ENCODE assay signal across 1 cellular context in genomic region chr10:95785942-95786669, GRCh38.
TF ChIP-seq lines count a peak whose summit lies in the region.

No MANE protein-coding gene starts in this region.

TF ChIP-seq in GM12878, 131 proteins besides CTCF, POLR2A, EP300 and RAD21 (continues in another document):
- no peak for TF ChIP-seq HCFC1 (IDR thresholded peaks at IDR 0.05; ENCODE audit: low read length)
- no peak for TF ChIP-seq TAF1 (IDR thresholded peaks at IDR 0.05; ENCODE audit: borderline replicate concordance, low read depth, low read length)
- 0 out of 2 replicates have a peak, but pooled peaks have one; percentile 5 for TF ChIP-seq YY1 (IDR thresholded peaks at IDR 0.05; ENCODE audit: low read depth, low read length)
- TF ChIP-seq TBL1XR1 (IDR thresholded peaks at IDR 0.05; ENCODE audit: low read depth, low read length) = 0 out of 2 replicates have a peak, but pooled peaks have one; percentile 25
- TF ChIP-seq, protein P1, sequence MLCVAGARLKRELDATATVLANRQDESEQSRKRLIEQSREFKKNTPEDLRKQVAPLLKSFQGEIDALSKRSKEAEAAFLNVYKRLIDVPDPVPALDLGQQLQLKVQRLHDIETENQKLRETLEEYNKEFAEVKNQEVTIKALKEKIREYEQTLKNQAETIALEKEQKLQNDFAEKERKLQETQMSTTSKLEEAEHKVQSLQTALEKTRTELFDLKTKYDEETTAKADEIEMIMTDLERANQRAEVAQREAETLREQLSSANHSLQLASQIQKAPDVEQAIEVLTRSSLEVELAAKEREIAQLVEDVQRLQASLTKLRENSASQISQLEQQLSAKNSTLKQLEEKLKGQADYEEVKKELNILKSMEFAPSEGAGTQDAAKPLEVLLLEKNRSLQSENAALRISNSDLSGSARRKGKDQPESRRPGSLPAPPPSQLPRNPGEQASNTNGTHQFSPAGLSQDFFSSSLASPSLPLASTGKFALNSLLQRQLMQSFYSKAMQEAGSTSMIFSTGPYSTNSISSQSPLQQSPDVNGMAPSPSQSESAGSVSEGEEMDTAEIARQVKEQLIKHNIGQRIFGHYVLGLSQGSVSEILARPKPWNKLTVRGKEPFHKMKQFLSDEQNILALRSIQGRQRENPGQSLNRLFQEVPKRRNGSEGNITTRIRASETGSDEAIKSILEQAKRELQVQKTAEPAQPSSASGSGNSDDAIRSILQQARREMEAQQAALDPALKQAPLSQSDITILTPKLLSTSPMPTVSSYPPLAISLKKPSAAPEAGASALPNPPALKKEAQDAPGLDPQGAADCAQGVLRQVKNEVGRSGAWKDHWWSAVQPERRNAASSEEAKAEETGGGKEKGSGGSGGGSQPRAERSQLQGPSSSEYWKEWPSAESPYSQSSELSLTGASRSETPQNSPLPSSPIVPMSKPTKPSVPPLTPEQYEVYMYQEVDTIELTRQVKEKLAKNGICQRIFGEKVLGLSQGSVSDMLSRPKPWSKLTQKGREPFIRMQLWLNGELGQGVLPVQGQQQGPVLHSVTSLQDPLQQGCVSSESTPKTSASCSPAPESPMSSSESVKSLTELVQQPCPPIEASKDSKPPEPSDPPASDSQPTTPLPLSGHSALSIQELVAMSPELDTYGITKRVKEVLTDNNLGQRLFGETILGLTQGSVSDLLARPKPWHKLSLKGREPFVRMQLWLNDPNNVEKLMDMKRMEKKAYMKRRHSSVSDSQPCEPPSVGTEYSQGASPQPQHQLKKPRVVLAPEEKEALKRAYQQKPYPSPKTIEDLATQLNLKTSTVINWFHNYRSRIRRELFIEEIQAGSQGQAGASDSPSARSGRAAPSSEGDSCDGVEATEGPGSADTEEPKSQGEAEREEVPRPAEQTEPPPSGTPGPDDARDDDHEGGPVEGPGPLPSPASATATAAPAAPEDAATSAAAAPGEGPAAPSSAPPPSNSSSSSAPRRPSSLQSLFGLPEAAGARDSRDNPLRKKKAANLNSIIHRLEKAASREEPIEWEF (IDR thresholded peaks at IDR 0.05; ENCODE audit: insufficient replicate concordance, low read depth, low read length) = peak; percentile 84
- peak; percentile 36 for TF ChIP-seq ZNF687 (IDR thresholded peaks at IDR 0.05)
- TF ChIP-seq, protein P2, sequence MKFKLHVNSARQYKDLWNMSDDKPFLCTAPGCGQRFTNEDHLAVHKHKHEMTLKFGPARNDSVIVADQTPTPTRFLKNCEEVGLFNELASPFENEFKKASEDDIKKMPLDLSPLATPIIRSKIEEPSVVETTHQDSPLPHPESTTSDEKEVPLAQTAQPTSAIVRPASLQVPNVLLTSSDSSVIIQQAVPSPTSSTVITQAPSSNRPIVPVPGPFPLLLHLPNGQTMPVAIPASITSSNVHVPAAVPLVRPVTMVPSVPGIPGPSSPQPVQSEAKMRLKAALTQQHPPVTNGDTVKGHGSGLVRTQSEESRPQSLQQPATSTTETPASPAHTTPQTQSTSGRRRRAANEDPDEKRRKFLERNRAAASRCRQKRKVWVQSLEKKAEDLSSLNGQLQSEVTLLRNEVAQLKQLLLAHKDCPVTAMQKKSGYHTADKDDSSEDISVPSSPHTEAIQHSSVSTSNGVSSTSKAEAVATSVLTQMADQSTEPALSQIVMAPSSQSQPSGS (IDR thresholded peaks at IDR 0.05; ENCODE audit: low read length) = peak; percentile 39; the same call in 1 of the 2 replicates
- TF ChIP-seq CREB1 (IDR thresholded peaks at IDR 0.05; ENCODE audit: low read depth) = no peak
- no peak for TF ChIP-seq FOXK2 (IDR thresholded peaks at IDR 0.05)
- TF ChIP-seq NFXL1 (IDR thresholded peaks at IDR 0.05; ENCODE audit: borderline replicate concordance) = no peak
- peak; percentile 68 for TF ChIP-seq RUNX3 (IDR thresholded peaks at IDR 0.05; ENCODE audit: low read length)
- TF ChIP-seq EZH2 (IDR thresholded peaks at IDR 0.05; ENCODE audit: borderline replicate concordance, control insufficient read depth, low read depth, low read length) = no peak
- no peak for TF ChIP-seq NR2C2 (IDR thresholded peaks at IDR 0.05; ENCODE audit: borderline replicate concordance, control insufficient read depth, insufficient read length, low read depth)
- TF ChIP-seq CHD2 (IDR thresholded peaks at IDR 0.05; ENCODE audit: borderline replicate concordance, low read depth, low read length) = no peak
- TF ChIP-seq NRF1 (conservative IDR thresholded peaks at IDR 0.05; ENCODE audit: low read depth, low read length) = no peak
- peak; percentile 29; the same call in 1 of the 2 replicates for TF ChIP-seq BCL11A (IDR thresholded peaks at IDR 0.05; ENCODE audit: low read depth, low read length)
- TF ChIP-seq STAT1 (conservative IDR thresholded peaks at IDR 0.05) = no peak
- no peak for TF ChIP-seq E4F1 (IDR thresholded peaks at IDR 0.05; ENCODE audit: borderline replicate concordance, partially characterized antibody)
- TF ChIP-seq BACH1 (IDR thresholded peaks at IDR 0.05; ENCODE audit: borderline replicate concordance) = 0 out of 2 replicates have a peak, but pooled peaks have one; percentile 28
- TF ChIP-seq LARP7 (IDR thresholded peaks at IDR 0.05) = 0 out of 2 replicates have a peak, but pooled peaks have one; percentile 36
- TF ChIP-seq MXI1 (IDR thresholded peaks at IDR 0.05; ENCODE audit: low read depth, low read length) = no peak
- TF ChIP-seq SPI1 (IDR thresholded peaks at IDR 0.05; ENCODE audit: borderline replicate concordance, insufficient read depth, low read depth, low read length) = 0 out of 2 replicates have a peak, but pooled peaks have one; percentile 3
- TF ChIP-seq RB1 (IDR thresholded peaks at IDR 0.05; ENCODE audit: borderline replicate concordance) = no peak
- no peak for TF ChIP-seq BMI1 (IDR thresholded peaks at IDR 0.05; ENCODE audit: borderline replicate concordance)
- no peak for TF ChIP-seq CEBPZ (IDR thresholded peaks at IDR 0.05; ENCODE audit: low read depth, low read length)
- peak; percentile 91 for TF ChIP-seq MEF2B (IDR thresholded peaks at IDR 0.05; ENCODE audit: partially characterized antibody, poor library complexity, severe bottlenecking)
- peak; percentile 79; the same call in 1 of the 2 replicates for TF ChIP-seq IRF4 (IDR thresholded peaks at IDR 0.05; ENCODE audit: low read depth, low read length)
- TF ChIP-seq SMARCA5 (IDR thresholded peaks at IDR 0.05) = no peak; the same call in 1 of the 2 replicates
- no peak for TF ChIP-seq STAT3 (IDR thresholded peaks at IDR 0.05; ENCODE audit: low read depth, low read length)
- peak; percentile 74 to 78 for TF ChIP-seq IKZF2 (IDR thresholded peaks at IDR 0.05)
- TF ChIP-seq GATAD2B (conservative IDR thresholded peaks at IDR 0.05; ENCODE audit: low read depth) = peak; percentile 42; the same call in 1 of the 2 replicates
- TF ChIP-seq, protein P3, sequence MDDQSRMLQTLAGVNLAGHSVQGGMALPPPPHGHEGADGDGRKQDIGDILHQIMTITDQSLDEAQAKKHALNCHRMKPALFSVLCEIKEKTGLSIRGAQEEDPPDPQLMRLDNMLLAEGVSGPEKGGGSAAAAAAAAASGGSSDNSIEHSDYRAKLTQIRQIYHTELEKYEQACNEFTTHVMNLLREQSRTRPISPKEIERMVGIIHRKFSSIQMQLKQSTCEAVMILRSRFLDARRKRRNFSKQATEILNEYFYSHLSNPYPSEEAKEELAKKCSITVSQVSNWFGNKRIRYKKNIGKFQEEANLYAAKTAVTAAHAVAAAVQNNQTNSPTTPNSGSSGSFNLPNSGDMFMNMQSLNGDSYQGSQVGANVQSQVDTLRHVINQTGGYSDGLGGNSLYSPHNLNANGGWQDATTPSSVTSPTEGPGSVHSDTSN (IDR thresholded peaks at IDR 0.05; ENCODE audit: insufficient replicate concordance, low read depth, low read length) = no peak
- 0 out of 2 replicates have a peak, but pooled peaks have one; percentile 50 for TF ChIP-seq ZNF592 (IDR thresholded peaks at IDR 0.05)
- TF ChIP-seq JUND (IDR thresholded peaks at IDR 0.05; ENCODE audit: low read depth, low read length) = no peak
- no peak for TF ChIP-seq ATF7 (IDR thresholded peaks at IDR 0.05; ENCODE audit: low read depth)
- no peak; a peak in 1 of 4 replicates for TF ChIP-seq BHLHE40 (IDR thresholded peaks at IDR 0.05; ENCODE audit: borderline replicate concordance in 1 of 2, low read depth in 2 of 2, low read length in 1 of 2)
